Comparison of ENCODE assay signal across 10 cellular contexts in genomic region chr7:94909023-94909466, GRCh38. TPM values are rescaled to one million over a fixed set of nuclear protein-coding genes. Genes with fewer than 3 reads are reported as not detected.
DNase-seq lines count a peak whose midpoint lies in the region; ATAC-seq and TF ChIP-seq lines count a peak whose summit lies in the region.
"Had no signal": no experiment of that assay in that cellular context is flagged by ENCODE, and none has a peak within 500 bp of the region (broad histone marks: within the 10 kb centered on the region; RNA-seq: fewer than 3 reads in every experiment).

No MANE protein-coding gene starts in this region.

- H3K27ac Mint-ChIP-seq in activated B cell treated with CpG ODN at 0.5 μM for 24 hours = no peak overlapping the region
- H3K27ac Mint-ChIP-seq in activated CD4-positive, alpha-beta T cell treated with anti-CD3 and anti-CD28 coated beads, Interleukin-2, amount 10 ng/mL, durations not matched to agents 24 days and 14 days = no peak overlapping the region
- H3K27ac Mint-ChIP-seq: activated naive CD4-positive, alpha-beta T cell treated with anti-CD3 and anti-CD28 coated beads for 36 hours; T-helper 1 cell treated with Interleukin-12 subunit alpha and Interleukin-12 subunit beta and Interleukin-4 antibody, amounts not matched to agents 30 μg/mL and 1 μg/mL, for 36 hours had no signal

- no peaks in the 10 kb centered on the region for H4K20me1 ChIP-seq in GM23248 (ENCODE audit: insufficient read depth)

- no peaks in the 10 kb centered on the region for H3K79me2 ChIP-seq in GM23248 (ENCODE audit: insufficient read depth)

- in situ Hi-C loops in GM23248 (cut with MboI) = no loop called here

- peak overlapping the region; percentile 61; the same call in 1 of the 2 replicates for H3K4me3 ChIP-seq in GM23248
- peak overlapping the region; percentile 64 for H3K4me3 ChIP-seq in rectal smooth muscle tissue (ENCODE audit: low read length)

- H3K27ac ChIP-seq in GM23248 = no peak overlapping the region
- H3K27ac ChIP-seq in rectal smooth muscle tissue (ENCODE audit: low read depth, low read length) = no peak overlapping the region

- intact Hi-C loops in activated B cell treated with CpG ODN at 0.5 μM for 24 hours (cut with micrococcal nuclease) = loop anchor here (10.0 kb wide), 1 partner anchor 464 kb away; no protein-coding TSS in a partner anchor
- intact Hi-C loops in activated CD4-positive, alpha-beta T cell treated with anti-CD3 and anti-CD28 coated beads, Interleukin-2, amount 10 ng/mL, durations not matched to agents 24 days and 14 days (cut with micrococcal nuclease) = loop anchor here (5.0 kb wide), 1 partner anchor 252 kb away; the partner anchor contains the start of gene SGCE

- H3K9me2 ChIP-seq in GM23248 (ENCODE audit: insufficient read depth) = no peaks in the 10 kb centered on the region

- H3K4me3 Mint-ChIP-seq in activated B cell treated with CpG ODN at 0.5 μM for 24 hours = peak overlapping the region; percentile 71
- no peak overlapping the region for H3K4me3 Mint-ChIP-seq in activated CD4-positive, alpha-beta T cell treated with anti-CD3 and anti-CD28 coated beads, Interleukin-2, amount 10 ng/mL, durations not matched to agents 24 days and 14 days
- H3K4me3 Mint-ChIP-seq: T-helper 1 cell treated with Interleukin-12 subunit alpha and Interleukin-12 subunit beta and Interleukin-4 antibody, amounts not matched to agents 30 μg/mL and 1 μg/mL, for 36 hours had no signal

- DNase-seq in GM23248 = no peak
- DNase-seq in activated B cell treated with CpG ODN at 0.5 μM for 24 hours = no peak
- peak; percentile 3 for DNase-seq in iris pigment epithelial cell (ENCODE audit: low read depth)
- no peak for DNase-seq in activated CD4-positive, alpha-beta T cell treated with anti-CD3 and anti-CD28 coated beads, Interleukin-2, amount 10 ng/mL, durations not matched to agents 24 days and 14 days
- no peak for DNase-seq in HuH-7.5 (ENCODE audit: low spot score)
- DNase-seq: activated naive CD4-positive, alpha-beta T cell treated with anti-CD3 and anti-CD28 coated beads for 36 hours had no signal

- ATAC-seq in activated B cell treated with CpG ODN at 0.5 μM for 24 hours (ENCODE audit: low read depth) (no peak), GM19455 (IDR thresholded peaks at IDR 0.05; ENCODE audit: unreplicated experiment) (no peak), GM19397 (IDR thresholded peaks at IDR 0.05; ENCODE audit: unreplicated experiment) (no peak)

- H3K27me3 Mint-ChIP-seq in activated B cell treated with CpG ODN at 0.5 μM for 24 hours = peaks cover 45% of the 10 kb centered on the region
- peaks cover 46% of the 10 kb centered on the region for H3K27me3 Mint-ChIP-seq in activated CD4-positive, alpha-beta T cell treated with anti-CD3 and anti-CD28 coated beads, Interleukin-2, amount 10 ng/mL, durations not matched to agents 24 days and 14 days

- no peak for TF ChIP-seq CTCF in activated B cell treated with CpG ODN at 0.5 μM for 24 hours (IDR thresholded peaks at IDR 0.05)

- 36 to 42% methylated on average over 4 of the region's 4 CpGs for WGBS in GM23248 (ENCODE audit: low coverage in 1 of 2, low lambda C conversion rate in 2 of 2, missing lambda C conversion rate in 2 of 2), 2 experiments

- H3K4me2 ChIP-seq in GM23248 (ENCODE audit: unreplicated experiment) = no peak overlapping the region

- H3K36me3 ChIP-seq in GM23248 (ENCODE audit: low read depth) (no peaks in the 10 kb centered on the region), rectal smooth muscle tissue (ENCODE audit: control insufficient read depth, insufficient read depth, low read length) (no peaks in the 10 kb centered on the region)

- POLR2A ChIA-PET in activated B cell treated with CpG ODN at 0.5 μM for 24 hours (lab: Charles Lee) = no interaction called here

- H3K4me1 Mint-ChIP-seq in activated B cell treated with CpG ODN at 0.5 μM for 24 hours = peaks cover 15% of the 10 kb centered on the region
- no peaks in the 10 kb centered on the region for H3K4me1 Mint-ChIP-seq in activated CD4-positive, alpha-beta T cell treated with anti-CD3 and anti-CD28 coated beads, Interleukin-2, amount 10 ng/mL, durations not matched to agents 24 days and 14 days

- H3K9ac ChIP-seq in GM23248 = no peak overlapping the region
- no peak overlapping the region for H3K9ac ChIP-seq in rectal smooth muscle tissue (ENCODE audit: low read length)

- no peaks in the 10 kb centered on the region for H3K36me3 Mint-ChIP-seq in activated B cell treated with CpG ODN at 0.5 μM for 24 hours (ENCODE audit: low read depth)
- no peaks in the 10 kb centered on the region for H3K36me3 Mint-ChIP-seq in activated CD4-positive, alpha-beta T cell treated with anti-CD3 and anti-CD28 coated beads, Interleukin-2, amount 10 ng/mL, durations not matched to agents 24 days and 14 days (ENCODE audit: low read depth)

- H3F3A ChIP-seq in GM23248 (ENCODE audit: insufficient read depth) = no peaks in the 10 kb centered on the region

- H3K4me1 ChIP-seq in GM23248 (ENCODE audit: insufficient read depth) (no peaks in the 10 kb centered on the region), rectal smooth muscle tissue (ENCODE audit: control insufficient read depth, insufficient read depth, low read length) (peaks cover 8% of the 10 kb centered on the region)

- CTCF ChIA-PET in activated B cell treated with CpG ODN at 0.5 μM for 24 hours (lab: Charles Lee) = no interaction called here

- H3K9me3 Mint-ChIP-seq in activated B cell treated with CpG ODN at 0.5 μM for 24 hours = no peaks in the 10 kb centered on the region
- H3K9me3 Mint-ChIP-seq in activated CD4-positive, alpha-beta T cell treated with anti-CD3 and anti-CD28 coated beads, Interleukin-2, amount 10 ng/mL, durations not matched to agents 24 days and 14 days = no peaks in the 10 kb centered on the region
- H3K9me3 Mint-ChIP-seq: activated naive CD4-positive, alpha-beta T cell treated with anti-CD3 and anti-CD28 coated beads for 36 hours; T-helper 1 cell treated with Interleukin-12 subunit alpha and Interleukin-12 subunit beta and Interleukin-4 antibody, amounts not matched to agents 30 μg/mL and 1 μg/mL, for 36 hours had no signal

- peaks cover 78% of the 10 kb centered on the region for H3K27me3 ChIP-seq in GM23248 (replicated peaks; ENCODE audit: insufficient read depth)
- no peaks in the 10 kb centered on the region for H3K27me3 ChIP-seq in rectal smooth muscle tissue (ENCODE audit: control insufficient read depth, insufficient read depth, low read length)

- no peaks in the 10 kb centered on the region for H3K9me3 ChIP-seq in GM23248 (ENCODE audit: low read depth)

- H2AFZ ChIP-seq in GM23248 = no peak overlapping the region; the same call in 1 of the 2 replicates

RNA-seq across cellular contexts. Expression of gene PPP1R9A, which starts 1.7 kb away (rescaled TPM):
- total RNA-seq in GM23248 (2014; rRNA removed; shearing (Covaris generic)) = not detected in 2 replicates
- 0.03 TPM in 1 of 2 replicates, not detected in the other for polyA plus RNA-seq in GM23248 (2016; fragmentation: Nextera tagmentation; extraction: Ambion mirVana)
- 1.3 and 1.5 TPM in 2 replicates for total RNA-seq in activated B cell treated with CpG ODN at 0.5 μM for 24 hours
- total RNA-seq in activated CD4-positive, alpha-beta T cell treated with anti-CD3 and anti-CD28 coated beads, Interleukin-2, amount 10 ng/mL, durations not matched to agents 24 days and 14 days = not detected in 2 replicates
- total RNA-seq: activated naive CD4-positive, alpha-beta T cell treated with anti-CD3 and anti-CD28 coated beads for 36 hours had no signal
